ENCODE assay signal across 10 cellular contexts in genomic region chr6:155419161-155419560, GRCh38. TPM values are rescaled to one million over a fixed set of nuclear protein-coding genes. Genes with fewer than 3 reads are reported as not detected.
DNase-seq lines count a peak whose midpoint lies in the region; ATAC-seq and TF ChIP-seq lines count a peak whose summit lies in the region.
"Had no signal": no experiment of that assay in that cellular context is flagged by ENCODE, and none has a peak within 500 bp of the region (broad histone marks: within the 10 kb centered on the region; RNA-seq: fewer than 3 reads in every experiment).

No MANE protein-coding gene starts in this region.

- H3K27ac Mint-ChIP-seq in activated CD4-positive, alpha-beta T cell treated with anti-CD3 and anti-CD28 coated beads for 36 hours: peak overlapping the region; percentile 98
- no peak overlapping the region for H3K27ac Mint-ChIP-seq in IgD-negative memory B cell
- H3K27ac Mint-ChIP-seq in activated naive CD8-positive, alpha-beta T cell treated with anti-CD3 and anti-CD28 coated beads, Interleukin-2, amount 10 ng/mL, durations not matched to agents 7 days and 5 days: peak overlapping the region; percentile 94
- peak overlapping the region; percentile 88 to 90 for H3K27ac Mint-ChIP-seq in natural killer cell

- intact Hi-C loops in activated CD4-positive, alpha-beta T cell treated with anti-CD3 and anti-CD28 coated beads for 36 hours (cut with DNase I, micrococcal nuclease): loop anchor here (2.0 to 10.0 kb wide), 10 partner anchors 26 to 1174 kb away; partner anchors contain the start of gene SCAF8 (in 1 of the 2)
- intact Hi-C loops in natural killer cell (cut with micrococcal nuclease): no loop called here

- TF ChIP-seq CTCF in natural killer cell (IDR thresholded peaks at IDR 0.05) (no peak), suprapubic skin (IDR thresholded peaks at IDR 0.05) (no peak), omental fat pad (IDR thresholded peaks at IDR 0.05) (no peak)

- no peak for TF ChIP-seq POLR2A in suprapubic skin (IDR thresholded peaks at IDR 0.05)

- H3K9me3 ChIP-seq in suprapubic skin: no peaks in the 10 kb centered on the region
- H3K9me3 ChIP-seq: A549 had no signal

- H3K4me3 ChIP-seq in suprapubic skin: no peak overlapping the region
- H3K4me3 ChIP-seq: A549 had no signal

- POLR2A ChIA-PET in activated CD4-positive, alpha-beta T cell treated with anti-CD3 and anti-CD28 coated beads for 36 hours (lab: Charles Lee): no interaction called here
- POLR2A ChIA-PET in activated naive CD8-positive, alpha-beta T cell treated with anti-CD3 and anti-CD28 coated beads, Interleukin-2, amount 10 ng/mL, durations not matched to agents 7 days and 5 days (lab: Charles Lee): interaction anchor here (1.9 kb wide), 1 partner anchor 104 kb away, joined by 10 read pairs; the partner anchor contains the start of gene TFB1M

- CTCF ChIA-PET in activated CD4-positive, alpha-beta T cell treated with anti-CD3 and anti-CD28 coated beads for 36 hours (lab: Charles Lee): no interaction called here

- no peaks in the 10 kb centered on the region for H3K36me3 ChIP-seq in suprapubic skin

- H3K4me1 Mint-ChIP-seq in activated CD4-positive, alpha-beta T cell treated with anti-CD3 and anti-CD28 coated beads for 36 hours: peaks cover 48% of the 10 kb centered on the region
- H3K4me1 Mint-ChIP-seq in IgD-negative memory B cell: peaks cover 28 to 45% (median 37%) of the 10 kb centered on the region in 3 donors
- peaks cover 22% of the 10 kb centered on the region for H3K4me1 Mint-ChIP-seq in activated naive CD8-positive, alpha-beta T cell treated with anti-CD3 and anti-CD28 coated beads, Interleukin-2, amount 10 ng/mL, durations not matched to agents 7 days and 5 days
- peaks cover 21 to 26% of the 10 kb centered on the region in 2 donors for H3K4me1 Mint-ChIP-seq in natural killer cell

- no peaks in the 10 kb centered on the region for H3K27me3 ChIP-seq in suprapubic skin

- peaks cover 2% of the 10 kb centered on the region for H3K9me3 Mint-ChIP-seq in activated CD4-positive, alpha-beta T cell treated with anti-CD3 and anti-CD28 coated beads for 36 hours (ENCODE audit: low read depth)
- H3K9me3 Mint-ChIP-seq in IgD-negative memory B cell (no peaks in the 10 kb centered on the region), natural killer cell (no peaks in the 10 kb centered on the region)
- no peaks in the 10 kb centered on the region for H3K9me3 Mint-ChIP-seq in activated naive CD8-positive, alpha-beta T cell treated with anti-CD3 and anti-CD28 coated beads, Interleukin-2, amount 10 ng/mL, durations not matched to agents 7 days and 5 days

- no peak overlapping the region for H3K27ac ChIP-seq in suprapubic skin
- H3K27ac ChIP-seq: A549 had no signal

- WGBS in suprapubic skin: 62% methylated on average over 4 of the region's 4 CpGs

- H3K27me3 Mint-ChIP-seq in activated CD4-positive, alpha-beta T cell treated with anti-CD3 and anti-CD28 coated beads for 36 hours: no peaks in the 10 kb centered on the region
- H3K27me3 Mint-ChIP-seq in IgD-negative memory B cell (no peaks in the 10 kb centered on the region), natural killer cell (ENCODE audit: low read depth in 2 of 2) (peaks cover 0 to 5% of the 10 kb centered on the region in 2 donors)
- no peaks in the 10 kb centered on the region for H3K27me3 Mint-ChIP-seq in activated naive CD8-positive, alpha-beta T cell treated with anti-CD3 and anti-CD28 coated beads, Interleukin-2, amount 10 ng/mL, durations not matched to agents 7 days and 5 days

- peak; percentile 22 for DNase-seq in activated CD4-positive, alpha-beta T cell treated with anti-CD3 and anti-CD28 coated beads for 36 hours
- no peak for DNase-seq in activated CD4-positive, alpha-beta T cell treated with anti-CD3 and anti-CD28 coated beads, Interleukin-2, amount 50 U/mL, for 4 hours
- no peak for DNase-seq in activated naive CD8-positive, alpha-beta T cell treated with anti-CD3 and anti-CD28 coated beads, Interleukin-2, amount 10 ng/mL, durations not matched to agents 7 days and 5 days
- DNase-seq in natural killer cell (no peak), suprapubic skin (ENCODE audit: low spot score in 2 of 2) (no peak), omental fat pad (ENCODE audit: low spot score) (no peak), NOMO-1 treated with DMSO at 0.1 percent for 48 hours (lab: John Stamatoyannopoulos, UW; ENCODE audit: unreplicated experiment) (no peak)

- peaks cover 21% of the 10 kb centered on the region for H3K4me1 ChIP-seq in suprapubic skin
- H3K4me1 ChIP-seq: A549 had no signal

- TF ChIP-seq EP300 in suprapubic skin (IDR thresholded peaks at IDR 0.05): no peak

- ATAC-seq in activated CD4-positive, alpha-beta T cell treated with anti-CD3 and anti-CD28 coated beads for 36 hours: no peak
- no peak for ATAC-seq in activated naive CD8-positive, alpha-beta T cell treated with anti-CD3 and anti-CD28 coated beads, Interleukin-2, amount 10 ng/mL, durations not matched to agents 7 days and 5 days (ENCODE audit: low read depth)
- ATAC-seq in natural killer cell (no peak), omental fat pad (ENCODE audit: low FRiP score) (no peak)
- ATAC-seq: A549 had no signal

- H3K36me3 Mint-ChIP-seq in activated CD4-positive, alpha-beta T cell treated with anti-CD3 and anti-CD28 coated beads for 36 hours (ENCODE audit: low read depth): peaks cover 3% of the 10 kb centered on the region
- H3K36me3 Mint-ChIP-seq in IgD-negative memory B cell: no peaks in the 10 kb centered on the region
- H3K36me3 Mint-ChIP-seq in activated naive CD8-positive, alpha-beta T cell treated with anti-CD3 and anti-CD28 coated beads, Interleukin-2, amount 10 ng/mL, durations not matched to agents 7 days and 5 days: no peaks in the 10 kb centered on the region
- H3K36me3 Mint-ChIP-seq in natural killer cell: no peaks in the 10 kb centered on the region

- peak overlapping the region; percentile 65 for H3K4me3 Mint-ChIP-seq in activated CD4-positive, alpha-beta T cell treated with anti-CD3 and anti-CD28 coated beads for 36 hours
- H3K4me3 Mint-ChIP-seq in IgD-negative memory B cell: peak overlapping the region; percentile 21 to 90 (median 83)
- peak overlapping the region; percentile 80 for H3K4me3 Mint-ChIP-seq in activated naive CD8-positive, alpha-beta T cell treated with anti-CD3 and anti-CD28 coated beads, Interleukin-2, amount 10 ng/mL, durations not matched to agents 7 days and 5 days
- H3K4me3 Mint-ChIP-seq in natural killer cell: peak overlapping the region; percentile 81

RNA-seq across cellular contexts. Expression of gene NOX3, which starts 36.5 kb away (rescaled TPM):
- total RNA-seq in activated CD4-positive, alpha-beta T cell treated with anti-CD3 and anti-CD28 coated beads for 36 hours: not detected
- not detected for polyA plus RNA-seq in IgD-negative memory B cell
- total RNA-seq in activated naive CD8-positive, alpha-beta T cell treated with anti-CD3 and anti-CD28 coated beads, Interleukin-2, amount 10 ng/mL, durations not matched to agents 7 days and 5 days: not detected
- total RNA-seq in natural killer cell: not detected
- not detected for total RNA-seq in suprapubic skin
- total RNA-seq in omental fat pad: not detected
- total RNA-seq: myocyte had no signal
- polyA plus RNA-seq: A549 had no signal

Comparison
In these comparisons a context has a peak if more than half of its experiments do, and no peak if none do; other contexts are left out.
1. H3K27ac Mint-ChIP-seq: peak in activated CD4-positive, alpha-beta T cell treated with anti-CD3 and anti-CD28 coated beads for 36 hours (single experiment), activated naive CD8-positive, alpha-beta T cell treated with anti-CD3 and anti-CD28 coated beads, Interleukin-2, amount 10 ng/mL, durations not matched to agents 7 days and 5 days (single experiment) and natural killer cell (2 of 2); none in IgD-negative memory B cell (0 of 3).
2. Peak in every context shown above with its lines, with median percentiles within 50 percentile points of each other: H3K4me3 Mint-ChIP-seq.